In the genomic region with DNA sequence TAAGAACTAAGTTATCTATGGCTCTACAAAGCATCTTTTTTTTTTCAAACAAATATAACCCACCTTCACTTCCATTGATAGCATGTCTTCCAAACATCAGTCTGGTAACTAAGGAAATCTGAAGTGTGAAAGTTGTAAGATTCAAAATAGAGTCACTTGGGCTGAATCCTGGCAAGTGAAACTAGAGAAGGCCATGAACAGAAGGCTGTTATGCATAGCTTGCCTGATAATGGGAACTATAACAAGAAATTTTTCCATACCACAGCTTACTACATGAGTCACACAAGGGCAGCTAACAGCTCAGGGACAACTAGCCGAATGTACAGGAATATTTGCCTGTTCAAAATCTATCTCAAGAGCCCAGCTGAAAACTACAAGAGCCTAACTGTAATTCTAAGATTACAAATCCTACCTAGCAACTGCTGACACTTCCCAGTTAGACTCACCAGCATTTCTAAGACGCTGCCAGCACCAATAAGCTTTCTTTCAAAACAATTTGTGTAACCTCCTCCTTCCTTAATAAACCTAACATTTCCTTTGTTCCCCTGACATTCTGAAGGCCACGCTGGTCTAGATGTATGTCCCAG, we compare ENCODE assay signal across 8 cellular contexts.
A peak's percentile ranks its signal among the peaks of the same experiment; 100 is the strongest.
DNase-seq lines count a peak whose midpoint lies in the region; ATAC-seq and TF ChIP-seq lines count a peak whose summit lies in the region.

No MANE protein-coding gene starts in this region.

- H3K4me2 ChIP-seq in hepatocyte, result no peak overlapping the region

- DNase-seq in Ammon's horn (ENCODE audit: low spot score) (peak; percentile 19), RWPE2 (ENCODE audit: low spot score) (no peak), hepatocyte (ENCODE audit: low spot score) (peak; percentile 73), cerebellar nuclear complex (lab: John Stamatoyannopoulos, UW) (no peak), COR-L47 (lab: John Stamatoyannopoulos, UW) (no peak)
- DNase-seq in effector CD8-positive, alpha-beta T cell (lab: John Stamatoyannopoulos, UW), result no peak

- no peaks in the 10 kb centered on the region for H3K79me2 ChIP-seq in hepatocyte

- peak; percentile 99 for ATAC-seq in GM19328 (IDR thresholded peaks at IDR 0.05; ENCODE audit: unreplicated experiment)
- peak; percentile 97 for ATAC-seq in HG03159 (IDR thresholded peaks at IDR 0.05; ENCODE audit: unreplicated experiment)
- peak; percentile 76 for ATAC-seq in RWPE2 (ENCODE audit: low read depth)

- H3K27ac ChIP-seq in RWPE2 (ENCODE audit: poor library complexity, severe bottlenecking), result no peak overlapping the region
- H3K27ac ChIP-seq in hepatocyte, result no peak overlapping the region

- 36% methylated on average over 3 of the region's 3 CpGs for WGBS in hepatocyte (ENCODE audit: low lambda C conversion rate, missing lambda C conversion rate)

- H3K4me3 ChIP-seq in RWPE2 (ENCODE audit: severe bottlenecking) (no peak overlapping the region), hepatocyte (no peak overlapping the region)

- H3K27me3 ChIP-seq in RWPE2 (ENCODE audit: insufficient read depth, poor library complexity, severe bottlenecking) (no peaks in the 10 kb centered on the region), hepatocyte (no peaks in the 10 kb centered on the region)

- no peaks in the 10 kb centered on the region for H3K36me3 ChIP-seq in RWPE2 (ENCODE audit: low read depth)
- H3K36me3 ChIP-seq in hepatocyte (replicated peaks; ENCODE audit: insufficient read depth, low read depth), result no peaks in the 10 kb centered on the region

- no peaks in the 10 kb centered on the region for H3K9me2 ChIP-seq in hepatocyte (replicated peaks; ENCODE audit: insufficient read depth)

- TF ChIP-seq CTCF in RWPE2 (IDR thresholded peaks at IDR 0.05; ENCODE audit: poor library complexity, severe bottlenecking) (no peak), hepatocyte (IDR thresholded peaks at IDR 0.05; ENCODE audit: poor library complexity) (no peak)

- no peak overlapping the region for H2AFZ ChIP-seq in hepatocyte

- H3K9me3 ChIP-seq in RWPE2 (ENCODE audit: severe bottlenecking), result no peaks in the 10 kb centered on the region
- H3K9me3 ChIP-seq in hepatocyte (ENCODE audit: low read depth), result no peaks in the 10 kb centered on the region

- no peaks in the 10 kb centered on the region for H4K20me1 ChIP-seq in hepatocyte (ENCODE audit: insufficient read depth, poor library complexity, severe bottlenecking)

- no peaks in the 10 kb centered on the region for H3K4me1 ChIP-seq in RWPE2 (ENCODE audit: insufficient read depth, poor library complexity, severe bottlenecking)
- no peaks in the 10 kb centered on the region for H3K4me1 ChIP-seq in hepatocyte (ENCODE audit: insufficient read depth)

Comparison
In these comparisons a context has a peak if more than half of its experiments do, and no peak if none do; other contexts are left out.
1. DNase-seq: peak in Ammon's horn (single experiment) and hepatocyte (single experiment); none in RWPE2 (single experiment), cerebellar nuclear complex (0 of 2), COR-L47 (single experiment) and effector CD8-positive, alpha-beta T cell (single experiment).
2. Peak in every context shown above with its lines, with median percentiles within 50 percentile points of each other: ATAC-seq.